In the genomic region with DNA sequence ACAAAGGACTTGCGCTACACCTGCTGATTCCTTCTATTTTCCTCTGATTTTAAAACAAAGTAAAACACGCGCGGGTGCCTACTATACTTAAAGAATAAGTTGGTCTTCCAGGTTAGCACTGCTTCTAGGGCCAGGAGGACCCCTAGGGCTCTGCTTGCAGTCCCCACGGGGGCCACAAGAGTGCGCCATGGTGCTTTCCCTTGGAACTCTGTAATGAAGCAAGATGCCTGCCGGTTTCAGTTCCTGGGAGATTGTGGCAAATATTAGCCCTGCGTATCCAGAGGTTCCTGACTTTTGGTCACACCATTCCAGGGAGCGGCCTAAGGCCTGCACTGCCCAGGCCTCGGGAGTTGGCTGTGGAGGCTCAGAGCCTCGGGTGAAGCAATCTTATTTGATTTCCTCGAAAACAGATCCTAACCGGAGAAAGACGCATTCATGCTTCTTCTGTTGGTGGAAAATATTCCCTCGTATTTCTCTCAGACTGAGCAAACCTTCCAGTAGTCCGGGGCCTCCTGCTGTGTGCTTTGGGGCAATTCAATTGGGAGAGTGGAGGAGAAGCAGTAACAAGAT, we compare ENCODE assay signal across 1 cellular context.
A peak's percentile ranks its signal among the peaks of the same experiment; 100 is the strongest.
TF ChIP-seq lines count a peak whose summit lies in the region.

No MANE protein-coding gene starts in this region.

TF ChIP-seq in HepG2, 621 proteins besides CTCF, POLR2A, EP300 and RAD21 (continued from another document and continues in another):
- TF ChIP-seq LRRFIP1 (CRISPR knock-in tag; conservative IDR thresholded peaks at IDR 0.05) (no peak), NAIF1 (CRISPR knock-in tag; IDR thresholded peaks at IDR 0.05; ENCODE audit: borderline replicate concordance) (no peak), ZFAT (CRISPR knock-in tag; conservative IDR thresholded peaks at IDR 0.05) (no peak), DR1 (CRISPR knock-in tag; IDR thresholded peaks at IDR 0.05) (no peak), ZNF878 (CRISPR knock-in tag; IDR thresholded peaks at IDR 0.05) (no peak), ZNF816 (CRISPR knock-in tag; IDR thresholded peaks at IDR 0.05; ENCODE audit: borderline replicate concordance) (no peak), ZNF703 (CRISPR knock-in tag; IDR thresholded peaks at IDR 0.05; ENCODE audit: borderline replicate concordance) (no peak), GATAD2A (CRISPR knock-in tag; IDR thresholded peaks at IDR 0.05) (0 out of 2 replicates have a peak, but pooled peaks have one; percentile 13), NCOR1 (IDR thresholded peaks at IDR 0.05; ENCODE audit: borderline replicate concordance, low read length) (no peak), ZMYM4 (CRISPR knock-in tag; IDR thresholded peaks at IDR 0.05) (peak; percentile 35; the same call in 1 of the 2 replicates), ZNF232 (CRISPR knock-in tag; IDR thresholded peaks at IDR 0.05; ENCODE audit: borderline replicate concordance) (no peak), GFI1 (CRISPR knock-in tag; IDR thresholded peaks at IDR 0.05; ENCODE audit: borderline replicate concordance) (no peak), TEAD3 (CRISPR knock-in tag; optimal IDR thresholded peaks at IDR 0.05; ENCODE audit: borderline replicate concordance) (peak; percentile 58), ZNF790 (CRISPR knock-in tag; IDR thresholded peaks at IDR 0.05; ENCODE audit: borderline replicate concordance) (no peak)
- TF ChIP-seq, protein P1, sequence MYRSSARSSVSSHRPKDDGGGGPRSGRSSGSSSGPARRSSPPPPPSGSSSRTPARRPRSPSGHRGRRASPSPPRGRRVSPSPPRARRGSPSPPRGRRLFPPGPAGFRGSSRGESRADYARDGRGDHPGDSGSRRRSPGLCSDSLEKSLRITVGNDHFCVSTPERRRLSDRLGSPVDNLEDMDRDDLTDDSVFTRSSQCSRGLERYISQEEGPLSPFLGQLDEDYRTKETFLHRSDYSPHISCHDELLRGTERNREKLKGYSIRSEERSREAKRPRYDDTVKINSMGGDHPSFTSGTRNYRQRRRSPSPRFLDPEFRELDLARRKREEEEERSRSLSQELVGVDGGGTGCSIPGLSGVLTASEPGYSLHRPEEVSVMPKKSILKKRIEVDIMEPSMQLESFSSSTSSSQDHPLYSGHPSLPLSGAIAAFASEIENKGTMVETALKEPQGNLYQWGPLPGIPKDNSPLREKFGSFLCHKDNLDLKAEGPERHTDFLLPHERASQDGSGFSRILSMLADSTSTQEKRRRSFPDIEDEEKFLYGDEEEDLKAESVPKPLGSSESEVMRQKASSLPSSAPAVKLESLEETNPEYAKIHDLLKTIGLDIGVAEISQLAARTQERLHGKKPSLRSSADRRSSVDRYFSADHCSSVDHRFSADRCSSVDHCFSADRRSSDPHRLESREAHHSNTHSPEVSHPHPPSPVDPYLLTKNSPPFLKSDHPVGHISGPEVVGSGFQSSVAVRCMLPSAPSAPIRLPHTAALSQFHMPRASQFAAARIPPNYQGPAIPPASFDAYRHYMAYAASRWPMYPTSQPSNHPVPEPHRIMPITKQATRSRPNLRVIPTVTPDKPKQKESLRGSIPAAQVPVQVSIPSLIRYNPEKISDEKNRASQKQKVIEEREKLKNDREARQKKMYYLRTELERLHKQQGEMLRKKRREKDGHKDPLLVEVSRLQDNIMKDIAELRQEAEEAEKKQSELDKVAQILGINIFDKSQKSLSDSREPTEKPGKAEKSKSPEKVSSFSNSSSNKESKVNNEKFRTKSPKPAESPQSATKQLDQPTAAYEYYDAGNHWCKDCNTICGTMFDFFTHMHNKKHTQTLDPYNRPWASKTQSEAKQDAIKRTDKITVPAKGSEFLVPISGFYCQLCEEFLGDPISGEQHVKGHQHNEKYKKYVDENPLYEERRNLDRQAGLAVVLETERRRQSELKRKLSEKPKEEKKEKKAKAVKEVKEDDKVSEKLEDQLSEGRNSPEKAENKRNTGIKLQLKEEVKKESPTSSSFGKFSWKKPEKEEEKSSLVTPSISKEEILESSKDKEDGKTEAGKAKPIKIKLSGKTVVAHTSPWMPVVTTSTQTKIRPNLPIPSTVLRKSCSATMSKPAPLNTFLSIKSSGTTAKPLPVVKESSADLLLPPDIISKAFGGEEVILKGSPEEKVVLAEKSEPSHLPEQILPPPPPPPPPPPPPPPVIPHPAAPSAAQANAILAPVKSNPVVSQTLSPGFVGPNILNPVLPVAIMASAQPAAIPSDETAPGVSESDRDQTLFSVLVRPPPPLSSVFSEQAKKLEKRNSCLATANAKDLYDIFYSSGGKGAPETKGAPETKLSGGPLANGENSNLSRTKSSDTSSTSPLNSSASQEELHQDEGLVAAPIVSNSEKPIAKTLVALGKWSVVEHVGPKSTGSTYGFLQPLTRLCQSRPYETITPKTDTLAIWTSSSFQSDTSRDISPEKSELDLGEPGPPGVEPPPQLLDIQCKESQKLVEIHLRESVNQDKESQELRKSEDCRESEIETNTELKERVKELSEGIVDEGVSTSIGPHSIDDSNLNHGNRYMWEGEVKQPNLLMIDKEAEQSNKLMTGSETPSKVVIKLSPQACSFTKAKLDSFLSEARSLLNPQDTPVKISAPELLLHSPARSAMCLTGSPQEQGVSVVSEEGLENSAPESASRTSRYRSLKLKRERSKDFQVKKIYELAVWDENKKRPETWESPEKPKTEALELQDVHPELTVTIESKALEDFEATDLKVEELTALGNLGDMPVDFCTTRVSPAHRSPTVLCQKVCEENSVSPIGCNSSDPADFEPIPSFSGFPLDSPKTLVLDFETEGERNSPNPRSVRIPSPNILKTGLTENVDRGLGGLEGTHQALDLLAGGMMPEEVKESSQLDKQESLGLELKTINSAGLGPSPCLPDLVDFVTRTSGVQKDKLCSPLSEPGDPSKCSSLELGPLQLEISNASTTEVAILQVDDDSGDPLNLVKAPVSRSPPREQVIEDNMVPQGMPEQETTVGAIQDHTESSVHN (CRISPR knock-in tag; IDR thresholded peaks at IDR 0.05): no peak
- TF ChIP-seq, protein P2, sequence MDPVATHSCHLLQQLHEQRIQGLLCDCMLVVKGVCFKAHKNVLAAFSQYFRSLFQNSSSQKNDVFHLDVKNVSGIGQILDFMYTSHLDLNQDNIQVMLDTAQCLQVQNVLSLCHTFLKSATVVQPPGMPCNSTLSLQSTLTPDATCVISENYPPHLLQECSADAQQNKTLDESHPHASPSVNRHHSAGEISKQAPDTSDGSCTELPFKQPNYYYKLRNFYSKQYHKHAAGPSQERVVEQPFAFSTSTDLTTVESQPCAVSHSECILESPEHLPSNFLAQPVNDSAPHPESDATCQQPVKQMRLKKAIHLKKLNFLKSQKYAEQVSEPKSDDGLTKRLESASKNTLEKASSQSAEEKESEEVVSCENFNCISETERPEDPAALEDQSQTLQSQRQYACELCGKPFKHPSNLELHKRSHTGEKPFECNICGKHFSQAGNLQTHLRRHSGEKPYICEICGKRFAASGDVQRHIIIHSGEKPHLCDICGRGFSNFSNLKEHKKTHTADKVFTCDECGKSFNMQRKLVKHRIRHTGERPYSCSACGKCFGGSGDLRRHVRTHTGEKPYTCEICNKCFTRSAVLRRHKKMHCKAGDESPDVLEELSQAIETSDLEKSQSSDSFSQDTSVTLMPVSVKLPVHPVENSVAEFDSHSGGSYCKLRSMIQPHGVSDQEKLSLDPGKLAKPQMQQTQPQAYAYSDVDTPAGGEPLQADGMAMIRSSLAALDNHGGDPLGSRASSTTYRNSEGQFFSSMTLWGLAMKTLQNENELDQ (CRISPR knock-in tag; IDR thresholded peaks at IDR 0.05; ENCODE audit: borderline replicate concordance): no peak
- TF ChIP-seq, protein P3, sequence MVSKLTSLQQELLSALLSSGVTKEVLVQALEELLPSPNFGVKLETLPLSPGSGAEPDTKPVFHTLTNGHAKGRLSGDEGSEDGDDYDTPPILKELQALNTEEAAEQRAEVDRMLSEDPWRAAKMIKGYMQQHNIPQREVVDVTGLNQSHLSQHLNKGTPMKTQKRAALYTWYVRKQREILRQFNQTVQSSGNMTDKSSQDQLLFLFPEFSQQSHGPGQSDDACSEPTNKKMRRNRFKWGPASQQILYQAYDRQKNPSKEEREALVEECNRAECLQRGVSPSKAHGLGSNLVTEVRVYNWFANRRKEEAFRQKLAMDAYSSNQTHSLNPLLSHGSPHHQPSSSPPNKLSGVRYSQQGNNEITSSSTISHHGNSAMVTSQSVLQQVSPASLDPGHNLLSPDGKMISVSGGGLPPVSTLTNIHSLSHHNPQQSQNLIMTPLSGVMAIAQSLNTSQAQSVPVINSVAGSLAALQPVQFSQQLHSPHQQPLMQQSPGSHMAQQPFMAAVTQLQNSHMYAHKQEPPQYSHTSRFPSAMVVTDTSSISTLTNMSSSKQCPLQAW (CRISPR knock-in tag; IDR thresholded peaks at IDR 0.05): no peak
- TF ChIP-seq, protein P4, sequence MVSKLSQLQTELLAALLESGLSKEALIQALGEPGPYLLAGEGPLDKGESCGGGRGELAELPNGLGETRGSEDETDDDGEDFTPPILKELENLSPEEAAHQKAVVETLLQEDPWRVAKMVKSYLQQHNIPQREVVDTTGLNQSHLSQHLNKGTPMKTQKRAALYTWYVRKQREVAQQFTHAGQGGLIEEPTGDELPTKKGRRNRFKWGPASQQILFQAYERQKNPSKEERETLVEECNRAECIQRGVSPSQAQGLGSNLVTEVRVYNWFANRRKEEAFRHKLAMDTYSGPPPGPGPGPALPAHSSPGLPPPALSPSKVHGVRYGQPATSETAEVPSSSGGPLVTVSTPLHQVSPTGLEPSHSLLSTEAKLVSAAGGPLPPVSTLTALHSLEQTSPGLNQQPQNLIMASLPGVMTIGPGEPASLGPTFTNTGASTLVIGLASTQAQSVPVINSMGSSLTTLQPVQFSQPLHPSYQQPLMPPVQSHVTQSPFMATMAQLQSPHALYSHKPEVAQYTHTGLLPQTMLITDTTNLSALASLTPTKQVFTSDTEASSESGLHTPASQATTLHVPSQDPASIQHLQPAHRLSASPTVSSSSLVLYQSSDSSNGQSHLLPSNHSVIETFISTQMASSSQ (IDR thresholded peaks at IDR 0.05; ENCODE audit: low read depth): no peak
- TF ChIP-seq, protein P4 (CRISPR knock-in tag; IDR thresholded peaks at IDR 0.05; ENCODE audit: borderline replicate concordance): no peak
